8 cellular contexts compared by ENCODE assay signal in the genomic region with DNA sequence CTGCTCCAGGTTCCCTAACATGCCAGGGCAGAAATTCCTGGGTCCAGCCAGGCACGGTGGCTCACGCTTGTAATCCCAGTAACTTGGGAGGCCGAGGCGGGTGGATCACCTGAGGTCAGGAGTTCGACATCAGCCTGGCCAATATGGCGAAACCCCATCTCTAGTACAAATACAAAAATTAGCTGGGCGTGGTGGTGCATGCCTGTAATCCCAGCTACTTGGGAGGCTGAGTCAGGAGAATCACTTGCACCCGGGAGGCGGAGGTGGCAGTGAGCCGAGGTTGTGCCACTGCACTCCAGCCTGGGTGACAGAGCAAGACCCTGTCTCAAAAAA. TPM values are rescaled to one million over a fixed set of nuclear protein-coding genes. Genes with fewer than 3 reads are reported as not detected.
DNase-seq lines count a peak whose midpoint lies in the region; ATAC-seq and TF ChIP-seq lines count a peak whose summit lies in the region.
"Not testable (repeated sequence)": the region's sequence is repeated elsewhere in the genome, so short reads cannot be mapped to it uniquely, and the experiment has no call there.

No MANE protein-coding gene starts in this region.

- not testable (repeated sequence) for H3K36me3 ChIP-seq in left lung; aorta (ENCODE audit: control insufficient read depth in 1 of 2, insufficient read depth in 2 of 2, low read length in 1 of 2)
- H3K36me3 ChIP-seq in stomach = peaks cover 0 to 12% (median 5%) of the 10 kb centered on the region in 4 donors

- not testable (repeated sequence) for H3K4me3 ChIP-seq in left lung; stomach; aorta (ENCODE audit: low read length in 2 of 2)

- H3K27me3 ChIP-seq in foreskin keratinocyte; stomach; aorta (ENCODE audit: control insufficient read depth in 1 of 2, insufficient read depth in 2 of 2, low read length in 1 of 2): not testable (repeated sequence)
- peaks cover 0 to 15% of the 10 kb centered on the region in 2 donors for H3K27me3 ChIP-seq in left lung

- H3K27ac ChIP-seq in RWPE1 (peak overlapping the region; percentile 100), foreskin keratinocyte (peak overlapping the region; percentile 7), left lung (peak overlapping the region; percentile 72 to 78), stomach (peak overlapping the region; percentile 28 to 97 (median 96)), aorta (ENCODE audit: low read depth in 1 of 2, low read length in 2 of 2) (peak overlapping the region; percentile 76 to 91)

- TF ChIP-seq EP300 in stomach (IDR thresholded peaks at IDR 0.05) = not testable (repeated sequence)

- POLR2A ChIA-PET in RWPE1 (lab: Yijun Ruan, JAX; ENCODE audit: low non-redundant PET) (interaction anchor here (0.5 to 3.7 kb wide), 4 partner anchors 9 to 175 kb away, joined by 3 to 34 read pairs (median 6); no protein-coding TSS in a partner anchor), MCF 10A (lab: Yijun Ruan, JAX) (interaction anchor here (0.6 to 9.7 kb wide), 14 partner anchors 7 to 738 kb away, joined by 3 to 192 read pairs (median 10); a partner anchor contains a TSS)

- DNase-seq in ELR (ENCODE audit: low read depth) (peak; percentile 53), MCF 10A (ENCODE audit: unreplicated experiment) (peak; percentile 58), foreskin keratinocyte (peak in 1 of 2 donors; percentile 66)
- DNase-seq in RWPE1 (ENCODE audit: low spot score); left lung; osteocyte (ENCODE audit: extremely low spot score, unreplicated experiment); stomach; aorta: not testable (repeated sequence)

- CTCF ChIA-PET in RWPE1 (lab: Yijun Ruan, JAX) = interaction anchor here (1.3 kb wide), 1 partner anchor 32 kb away, joined by 5 read pairs; no protein-coding TSS in a partner anchor
- CTCF ChIA-PET in MCF 10A (lab: Yijun Ruan, JAX) = interaction anchor here (1.0 to 10.3 kb wide), 7 partner anchors 8 to 77 kb away, joined by 3 to 79 read pairs (median 7); a partner anchor contains a TSS

- intact Hi-C loops in MCF 10A (cut with micrococcal nuclease) = loop anchor here (1.0 kb wide), 1 partner anchor 200 kb away; no protein-coding TSS in a partner anchor
- intact Hi-C loops in left lung (cut with DNase I); stomach (cut with DNase I; ENCODE audit: low total_unique reads); aorta (cut with DNase I): not testable (repeated sequence)

- H3K9me3 Mint-ChIP-seq in MCF 10A (ENCODE audit: unreplicated experiment); osteocyte (ENCODE audit: unreplicated experiment): not testable (repeated sequence)

- H3K27ac Mint-ChIP-seq in MCF 10A (ENCODE audit: low read depth, unreplicated experiment) = peak overlapping the region; percentile 95
- H3K27ac Mint-ChIP-seq in osteocyte (ENCODE audit: unreplicated experiment) = peak overlapping the region; percentile 95

- 71 to 86% (median 81%) methylated on average over 9 to 10 of the region's 10 CpGs for WGBS in stomach, 5 donors
- 48 to 49% methylated on average over 10 of the region's 10 CpGs for WGBS in aorta, 2 donors

- not testable (repeated sequence) for ATAC-seq in foreskin keratinocyte; left lung; aorta (ENCODE audit: low FRiP score)

- not testable (repeated sequence) for TF ChIP-seq POLR2A in stomach (IDR thresholded peaks at IDR 0.05)

- H3K9me3 ChIP-seq in left lung; stomach; aorta (ENCODE audit: control insufficient read depth, low read length): not testable (repeated sequence)

- peaks cover 33% of the 10 kb centered on the region for H3K4me1 ChIP-seq in foreskin keratinocyte
- H3K4me1 ChIP-seq in left lung = peaks cover 67 to 91% of the 10 kb centered on the region in 2 donors
- H3K4me1 ChIP-seq in stomach = peaks cover 80 to 92% (median 87%) of the 10 kb centered on the region in 4 donors
- peaks cover 6 to 18% of the 10 kb centered on the region in 2 donors for H3K4me1 ChIP-seq in aorta (ENCODE audit: control insufficient read depth in 1 of 2, insufficient read depth in 2 of 2, low read length in 2 of 2)

- peak overlapping the region; percentile 80 for H3K4me3 Mint-ChIP-seq in MCF 10A (ENCODE audit: unreplicated experiment)
- H3K4me3 Mint-ChIP-seq in osteocyte (ENCODE audit: unreplicated experiment) = not testable (repeated sequence)

- BruUV-seq in MCF 10A (replicated peaks; lab: Mats Ljungman, UMichigan) = not testable (repeated sequence)

- not testable (repeated sequence) for TF ChIP-seq CTCF in RWPE1 (conservative IDR thresholded peaks at IDR 0.05; ENCODE audit: low read depth); MCF 10A (IDR thresholded peaks at IDR 0.05; ENCODE audit: unreplicated experiment); foreskin keratinocyte (conservative IDR thresholded peaks at IDR 0.05); left lung (IDR thresholded peaks at IDR 0.05); osteocyte (IDR thresholded peaks at IDR 0.05); stomach (IDR thresholded peaks at IDR 0.05)

- H3K4me1 Mint-ChIP-seq in MCF 10A (ENCODE audit: insufficient read depth, unreplicated experiment) (peaks cover 78% of the 10 kb centered on the region), osteocyte (ENCODE audit: unreplicated experiment) (peaks cover 92% of the 10 kb centered on the region)

- H3K36me3 Mint-ChIP-seq in MCF 10A (ENCODE audit: insufficient read depth, unreplicated experiment) = peaks cover 46% of the 10 kb centered on the region
- not testable (repeated sequence) for H3K36me3 Mint-ChIP-seq in osteocyte (ENCODE audit: unreplicated experiment)

- H3K27me3 Mint-ChIP-seq in MCF 10A (ENCODE audit: insufficient read depth, unreplicated experiment); osteocyte (ENCODE audit: unreplicated experiment): not testable (repeated sequence)

RNA-seq across cellular contexts. Expression of a gene that starts 5.8 kb away (rescaled TPM):
- total RNA-seq in MCF 10A (2022) = 588 and 717 TPM in 2 replicates
- 1,046 and 1,112 TPM in 2 replicates for total RNA-seq in foreskin keratinocyte
- 633 and 656 TPM in 2 replicates for polyA plus RNA-seq in foreskin keratinocyte
- 100 to 1,000 TPM; 182 to 311 TPM for total RNA-seq in left lung
- total RNA-seq in osteocyte = 201 and 221 TPM in 2 replicates
- total RNA-seq in stomach = 100 to 1,000 TPM in 4 of 5 donors, 10 to 100 TPM in 1; 33.6 to 698 (median 193) TPM
- polyA plus RNA-seq in stomach = 10 to 100 TPM in 2 of 3 donors, 1 to 10 TPM in 1; 6.9 to 37.5 (median 29.5) TPM
- total RNA-seq in aorta = 100 to 1,000 TPM; 113 to 150 TPM
- 100 to 1,000 TPM in 1 of 2 donors, 10 to 100 TPM in 1; 48.1 to 159 TPM for polyA plus RNA-seq in aorta

RNA-seq across cellular contexts. Expression of a gene that starts 33.5 kb away (rescaled TPM):
- total RNA-seq in MCF 10A (2022) = 9.9 and 11.2 TPM in 2 replicates
- 7.3 and 7.5 TPM in 2 replicates for total RNA-seq in foreskin keratinocyte
- 6.9 and 7.5 TPM in 2 replicates for polyA plus RNA-seq in foreskin keratinocyte
- 10 to 100 TPM; 20.7 to 32.0 TPM for total RNA-seq in left lung
- 66.2 and 67.0 TPM in 2 replicates for total RNA-seq in osteocyte
- total RNA-seq in stomach = 100 to 1,000 TPM in 1 of 5 donors, 10 to 100 TPM in 2, 1 to 10 TPM in 2; 4.6 to 255 (median 31.2) TPM
- 10 to 100 TPM; 13.5 to 20.6 (median 20.1) TPM for polyA plus RNA-seq in stomach
- total RNA-seq in aorta = 10 to 100 TPM; 39.4 to 42.8 TPM
- 10 to 100 TPM; 15.0 to 45.8 TPM for polyA plus RNA-seq in aorta

Comparison
In these comparisons a context has a peak if more than half of its experiments do, and no peak if none do; other contexts are left out.
1. H3K27ac ChIP-seq: peak in every context shown above with its lines; median percentile 100 in RWPE1; 96 in stomach; 84 in aorta; 75 in left lung; 7 in foreskin keratinocyte.